8 cellular contexts compared by ENCODE assay signal in the genomic region with DNA sequence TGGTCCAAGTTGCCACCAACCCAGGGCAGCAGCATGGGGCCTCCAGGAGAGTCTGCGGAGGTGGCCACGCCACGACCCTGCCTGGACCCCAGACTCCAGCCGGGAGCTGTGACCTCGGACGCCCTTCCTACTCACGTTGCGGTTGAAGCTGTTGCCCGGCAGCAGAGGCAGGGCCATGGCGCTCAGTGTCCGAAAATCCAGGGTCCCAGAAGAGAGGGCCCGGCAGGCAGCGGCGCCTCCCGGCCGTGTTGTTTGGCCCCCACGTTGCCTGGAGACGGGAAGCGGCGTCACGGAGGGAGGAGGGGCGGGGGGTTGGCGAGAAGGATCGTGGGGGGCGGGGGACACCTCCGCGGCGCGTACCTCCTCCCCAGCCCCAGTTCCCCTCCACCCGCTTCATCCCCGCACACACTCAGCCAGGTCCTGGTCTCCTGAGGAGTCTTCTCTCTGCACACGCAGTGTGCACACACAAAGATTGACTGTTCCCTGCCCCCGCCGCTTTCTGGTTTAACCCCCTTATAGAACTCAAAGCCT. TPM values are rescaled to one million over a fixed set of nuclear protein-coding genes. Genes with fewer than 3 reads are reported as not detected.
DNase-seq lines count a peak whose midpoint lies in the region; ATAC-seq and TF ChIP-seq lines count a peak whose summit lies in the region.

A gene with protein sequence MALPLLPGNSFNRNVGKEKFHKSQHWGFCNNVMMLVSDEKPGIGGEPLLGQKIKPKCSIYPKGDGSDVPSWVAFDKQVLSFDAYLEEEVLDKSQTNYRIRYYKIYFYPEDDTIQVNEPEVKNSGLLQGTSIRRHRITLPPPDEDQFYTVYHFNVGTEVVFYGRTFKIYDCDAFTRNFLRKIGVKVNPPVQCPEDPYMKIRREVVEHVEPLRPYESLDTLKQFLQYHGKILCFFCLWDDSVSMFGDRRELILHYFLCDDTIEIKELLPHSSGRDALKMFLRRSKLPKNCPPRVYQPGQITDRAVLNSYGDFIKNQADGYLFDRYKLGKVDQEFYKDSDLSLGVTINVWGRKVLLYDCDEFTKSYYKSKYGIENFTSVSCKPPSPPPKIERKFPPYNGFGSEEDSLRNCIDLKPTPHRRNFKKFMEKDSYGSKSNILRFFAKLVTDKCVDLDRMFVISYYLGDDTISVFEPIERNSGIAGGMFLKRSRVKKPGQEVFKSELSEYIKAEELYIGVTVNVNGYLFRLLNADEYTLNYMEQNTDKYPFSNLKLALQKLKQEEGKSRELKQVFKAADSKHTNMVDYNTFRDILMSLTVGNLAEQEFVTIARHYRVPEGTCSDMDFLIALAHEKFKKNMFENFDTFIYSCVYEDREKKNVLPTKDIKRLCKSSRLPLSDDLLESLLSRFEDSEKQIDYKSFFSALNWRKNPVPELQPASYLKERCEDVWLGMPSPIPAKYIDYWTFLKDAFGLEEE (minus strand): TSS at position 261 of the 531 bp plus-strand sequence. CDS start 84 bp downstream, at position 177.

- H3K36me3 ChIP-seq in osteoblast (ENCODE audit: insufficient read depth, low read length) (no peaks in the 10 kb centered on the region), upper lobe of left lung (no peaks in the 10 kb centered on the region)

- H2AFZ ChIP-seq in osteoblast (ENCODE audit: low read length), result peak within 1 kb of the TSS; percentile 91

- H3K27ac ChIP-seq in osteoblast (ENCODE audit: low read depth, low read length), result peak within 1 kb of the TSS; percentile 48
- H3K27ac ChIP-seq in upper lobe of left lung, result peak within 1 kb of the TSS in 2 of 4 donors; percentile 52 to 73

- H3K4me2 ChIP-seq in osteoblast (ENCODE audit: insufficient read depth, low read length), result peak within 1 kb of the TSS; percentile 72

- H3K4me3 ChIP-seq in foreskin fibroblast (ENCODE audit: low read depth in 1 of 2, low read length in 2 of 2), result peak within 1 kb of the TSS; percentile 40 to 61
- peak within 1 kb of the TSS; percentile 68 for H3K4me3 ChIP-seq in osteoblast (ENCODE audit: insufficient read depth, low read length)
- peak within 1 kb of the TSS in 3 of 4 donors; percentile 39 to 52 (median 50) for H3K4me3 ChIP-seq in upper lobe of left lung

- TF ChIP-seq POLR2A in upper lobe of left lung (IDR thresholded peaks at IDR 0.05), result no peak

- H3K4me1 ChIP-seq in osteoblast (ENCODE audit: insufficient read depth, low read length), result no peaks in the 10 kb centered on the region
- H3K4me1 ChIP-seq in upper lobe of left lung, result peaks cover 0 to 9% (median 0%) of the 10 kb centered on the region in 4 donors

- ATAC-seq in upper lobe of left lung (ENCODE audit: low FRiP score in 2 of 2) (peak; percentile 69 to 84), GM21576 (IDR thresholded peaks at IDR 0.05; ENCODE audit: unreplicated experiment) (no peak), HG03159 (IDR thresholded peaks at IDR 0.05; ENCODE audit: unreplicated experiment) (no peak)

- TF ChIP-seq CTCF in foreskin fibroblast (IDR thresholded peaks at IDR 0.05; ENCODE audit: low read depth, low read length) (no peak), osteoblast (IDR thresholded peaks at IDR 0.05; ENCODE audit: extremely low read depth, low read depth, low read length) (no peak), upper lobe of left lung (IDR thresholded peaks at IDR 0.05) (no peak)

- no peaks in the 10 kb centered on the region for H3K79me2 ChIP-seq in osteoblast (ENCODE audit: insufficient read depth, low read length)

- H3K27me3 ChIP-seq in osteoblast (ENCODE audit: insufficient read depth, low read length) (peaks cover 9% of the 10 kb centered on the region), upper lobe of left lung (no peaks in the 10 kb centered on the region)

- DNase-seq in CD1c-positive myeloid dendritic cell (ENCODE audit: extremely low spot score), result peak; percentile 53
- peak; percentile 52 for DNase-seq in M059J (ENCODE audit: low read depth)
- DNase-seq in activated effector memory CD4-positive, alpha-beta T cell treated with Interleukin-2 at 50 U/mL for 16 hours, result peak; percentile 32
- DNase-seq in foreskin fibroblast, result peak in 1 of 2 donors; percentile 39
- DNase-seq in osteoblast (ENCODE audit: insufficient read length, low spot score, missing footprints), result peak; percentile 68
- DNase-seq in upper lobe of left lung, result peak; percentile 47 to 89

- TF ChIP-seq EP300 in upper lobe of left lung (IDR thresholded peaks at IDR 0.05), result no peak

- 1 to 6% methylated on average over 12 to 19 of the region's 34 CpGs for WGBS in upper lobe of left lung, 2 donors

- H3K9me3 ChIP-seq in osteoblast (ENCODE audit: low read depth, low read length) (no peaks in the 10 kb centered on the region), upper lobe of left lung (no peaks in the 10 kb centered on the region)

- H4K20me1 ChIP-seq in osteoblast (ENCODE audit: insufficient read depth, low read length), result no peaks in the 10 kb centered on the region

RNA-seq across cellular contexts. Expression of the gene that starts here (rescaled TPM):
- total RNA-seq in M059J (2014; rRNA removed; shearing (Covaris generic)), result 1.9 and 3.9 TPM in 2 replicates
- total RNA-seq in osteoblast (2.9 and 3.6 TPM in 2 replicates), upper lobe of left lung (10 to 100 TPM in 1 of 6 donors, 1 to 10 TPM in 4, under 1 TPM in 1; 0.31 to 13.0 (median 1.8) TPM)

Comparison
In these comparisons a context has a peak if more than half of its experiments do, and no peak if none do; other contexts are left out.
1. ATAC-seq: peak in upper lobe of left lung (2 of 2); none in GM21576 (single experiment) and HG03159 (single experiment).
2. Peak in every context shown above with its lines, with median percentiles within 50 percentile points of each other: H3K4me3 ChIP-seq.